ENCODE assay signal across 12 cellular contexts in genomic region chr21:17463441-17463840, GRCh38. TPM values are rescaled to one million over a fixed set of nuclear protein-coding genes. Genes with fewer than 3 reads are reported as not detected.
DNase-seq lines count a peak whose midpoint lies in the region; ATAC-seq, FAIRE-seq and TF ChIP-seq lines count a peak whose summit lies in the region.
"Had no signal": no experiment of that assay in that cellular context is flagged by ENCODE, and none has a peak within 500 bp of the region (broad histone marks: within the 10 kb centered on the region; RNA-seq: fewer than 3 reads in every experiment).

No MANE protein-coding gene starts in this region.

- no peak for DNase-seq in left cardiac atrium
- DNase-seq in Right ventricle myocardium inferior (ENCODE audit: missing footprints) = no peak
- DNase-seq in astrocyte of the hippocampus (ENCODE audit: low read depth, low spot score) = peak; percentile 69
- no peak for DNase-seq in keratinocyte (ENCODE audit: low read depth, low spot score)
- DNase-seq in uterus = peak; percentile 44 to 62
- no peak for DNase-seq in osteocyte (ENCODE audit: extremely low spot score, unreplicated experiment)
- DNase-seq in SIG-M5 (lab: John Stamatoyannopoulos, UW) = no peak
- DNase-seq: H7, KG1, left lung had no signal

- H3K27ac ChIP-seq in keratinocyte (ENCODE audit: control insufficient read depth, insufficient read depth, low read length) (peak overlapping the region; percentile 26), uterus (peak overlapping the region; percentile 63 to 75)
- H3K27ac ChIP-seq: left lung had no signal

- no peak overlapping the region for H3K4me3 Mint-ChIP-seq in osteocyte (ENCODE audit: unreplicated experiment)
- H3K4me3 Mint-ChIP-seq: central memory CD8-positive, alpha-beta T cell had no signal

- no peak overlapping the region for H3K4me3 ChIP-seq in keratinocyte (ENCODE audit: control insufficient read depth in 2 of 3, extremely low read depth in 1 of 3, insufficient read depth in 2 of 3, low read depth in 1 of 3, low read length in 3 of 3)
- H3K4me3 ChIP-seq in uterus = no peak overlapping the region
- H3K4me3 ChIP-seq: left lung had no signal

- no peaks in the 10 kb centered on the region for H3K27me3 Mint-ChIP-seq in osteocyte (ENCODE audit: unreplicated experiment)
- H3K27me3 Mint-ChIP-seq: central memory CD8-positive, alpha-beta T cell had no signal

- peaks cover 3% of the 10 kb centered on the region for H4K20me1 ChIP-seq in keratinocyte (ENCODE audit: control insufficient read depth, extremely low read depth, insufficient read depth, low read length)

- H3K4me1 Mint-ChIP-seq in osteocyte (ENCODE audit: unreplicated experiment) = peaks cover 2% of the 10 kb centered on the region
- H3K4me1 Mint-ChIP-seq: central memory CD8-positive, alpha-beta T cell had no signal

- H3K4me1 ChIP-seq in keratinocyte (ENCODE audit: control insufficient read depth, extremely low read depth, insufficient read depth, low read length) (peaks cover 27% of the 10 kb centered on the region), uterus (no peaks in the 10 kb centered on the region)

- H3K27ac Mint-ChIP-seq in osteocyte (ENCODE audit: unreplicated experiment) = no peak overlapping the region

- H3K9me3 Mint-ChIP-seq in osteocyte (ENCODE audit: unreplicated experiment) = no peaks in the 10 kb centered on the region
- H3K9me3 Mint-ChIP-seq: central memory CD8-positive, alpha-beta T cell had no signal

- peak; percentile 73 for FAIRE-seq in keratinocyte (lab: Jason Lieb, UNC)

- peak overlapping the region; percentile 10 for H3K4me2 ChIP-seq in keratinocyte (ENCODE audit: control insufficient read depth, extremely low read depth, insufficient read depth, low read depth, low read length)

- H3K9me3 ChIP-seq in keratinocyte (ENCODE audit: control insufficient read depth, low read depth, low read length) (no peaks in the 10 kb centered on the region), uterus (no peaks in the 10 kb centered on the region)
- H3K9me3 ChIP-seq: left lung had no signal

- H3K27me3 ChIP-seq in keratinocyte (ENCODE audit: control insufficient read depth, extremely low read depth, insufficient read depth, low read length) (no peaks in the 10 kb centered on the region), uterus (no peaks in the 10 kb centered on the region)
- H3K27me3 ChIP-seq: left lung had no signal

- TF ChIP-seq CTCF in keratinocyte (optimal IDR thresholded peaks at IDR 0.05 in 1 of 3, IDR thresholded peaks at IDR 0.05 in 1 of 3, conservative IDR thresholded peaks at IDR 0.05 in 1 of 3; ENCODE audit: extremely low read depth in 1 of 3, insufficient read depth in 2 of 3, low read length in 3 of 3) (no peak), uterus (IDR thresholded peaks at IDR 0.05) (no peak), osteocyte (IDR thresholded peaks at IDR 0.05) (no peak)

- no peak for TF ChIP-seq POLR2A in uterus (IDR thresholded peaks at IDR 0.05)

- intact Hi-C loops in left cardiac atrium (cut with DNase I) = loop anchor here in 1 of 2 donors (5.0 kb wide), 1 partner anchor 49 kb away; the partner anchor contains the start of gene CXADR
- intact Hi-C loops in Right ventricle myocardium inferior (cut with DNase I) = no loop called here
- intact Hi-C loops in uterus (cut with DNase I; ENCODE audit: low total_unique reads) = no loop called here

- no peaks in the 10 kb centered on the region for H3K9me1 ChIP-seq in keratinocyte (ENCODE audit: control insufficient read depth, extremely low read depth, insufficient read depth, low read length)

- ATAC-seq in left cardiac atrium (peak; percentile 43 to 86), Right ventricle myocardium inferior (no peak), HG03439 (IDR thresholded peaks at IDR 0.05; ENCODE audit: unreplicated experiment) (no peak)
- ATAC-seq: left lung had no signal

- H3K79me2 ChIP-seq in keratinocyte (ENCODE audit: control insufficient read depth, insufficient read depth, low read length) = no peaks in the 10 kb centered on the region

- no peaks in the 10 kb centered on the region for H3K36me3 ChIP-seq in keratinocyte (ENCODE audit: control insufficient read depth in 2 of 2, extremely low read depth in 1 of 2, insufficient read depth in 2 of 2, low read length in 2 of 2)
- H3K36me3 ChIP-seq in uterus = no peaks in the 10 kb centered on the region
- H3K36me3 ChIP-seq: left lung had no signal

- dilution Hi-C loops in keratinocyte (cut with MboI; ENCODE audit: extremely low pct_ligation_motif_present, low sequenced_read_pairs) = no loop called here

- no peaks in the 10 kb centered on the region for H3K36me3 Mint-ChIP-seq in osteocyte (ENCODE audit: unreplicated experiment)

- H3K9ac ChIP-seq in keratinocyte (ENCODE audit: control insufficient read depth, extremely low read depth, insufficient read depth, low read length) = no peak overlapping the region

- H2AFZ ChIP-seq in keratinocyte (ENCODE audit: control insufficient read depth, low read length) = peak overlapping the region; percentile 6

RNA-seq across cellular contexts. Expression of gene CXADR, which starts 49.4 kb away (rescaled TPM):
- 10 to 100 TPM in 1 of 2 donors, 1 to 10 TPM in 1; 9.8 to 14.5 TPM for total RNA-seq in left cardiac atrium
- total RNA-seq in Right ventricle myocardium inferior = 25.5 TPM
- polyA plus RNA-seq in keratinocyte = 35.5 to 42.6 TPM (median 37.3 TPM) in 3 replicates
- polyA plus RNA-seq in keratinocyte (2011; ENCODE audit: low read depth) = 18.0 TPM
- 10.1 and 23.5 TPM in 2 replicates for polyA plus RNA-seq in keratinocyte (2011; cell fraction: cytosol; rRNA removed)
- 34.4 and 43.9 TPM in 2 replicates for polyA plus RNA-seq in keratinocyte (2011; cell fraction: nucleus; rRNA removed)
- 20.6 and 40.7 TPM in 2 replicates for polyA plus RNA-seq in keratinocyte (2012; ENCODE audit: low replicate concordance)
- 20.0 to 65.7 TPM (median 61.1 TPM) in 3 replicates for polyA minus RNA-seq in keratinocyte
- 43.7 TPM for polyA minus RNA-seq in keratinocyte (2011; cell fraction: cytosol; rRNA and poly(A)+ RNA removed)
- polyA minus RNA-seq in keratinocyte (2011; cell fraction: nucleus; rRNA and poly(A)+ RNA removed) = 84.7 and 123 TPM in 2 replicates
- total RNA-seq in uterus = 10 to 100 TPM in 3 of 4 donors, 1 to 10 TPM in 1; 1.3 to 29.9 (median 17.9) TPM
- 0.05 and 0.11 TPM in 2 replicates for total RNA-seq in osteocyte

Comparison
In these comparisons a context has a peak if more than half of its experiments do, and no peak if none do; other contexts are left out.
1. ATAC-seq: peak in left cardiac atrium (2 of 2); none in Right ventricle myocardium inferior (single experiment) and HG03439 (single experiment).
2. DNase-seq: peak in astrocyte of the hippocampus (single experiment) and uterus (2 of 2); none in left cardiac atrium (single experiment), Right ventricle myocardium inferior (single experiment), keratinocyte (single experiment), osteocyte (single experiment) and SIG-M5 (single experiment).